12 cellular contexts compared by ENCODE assay signal in the genomic region with DNA sequence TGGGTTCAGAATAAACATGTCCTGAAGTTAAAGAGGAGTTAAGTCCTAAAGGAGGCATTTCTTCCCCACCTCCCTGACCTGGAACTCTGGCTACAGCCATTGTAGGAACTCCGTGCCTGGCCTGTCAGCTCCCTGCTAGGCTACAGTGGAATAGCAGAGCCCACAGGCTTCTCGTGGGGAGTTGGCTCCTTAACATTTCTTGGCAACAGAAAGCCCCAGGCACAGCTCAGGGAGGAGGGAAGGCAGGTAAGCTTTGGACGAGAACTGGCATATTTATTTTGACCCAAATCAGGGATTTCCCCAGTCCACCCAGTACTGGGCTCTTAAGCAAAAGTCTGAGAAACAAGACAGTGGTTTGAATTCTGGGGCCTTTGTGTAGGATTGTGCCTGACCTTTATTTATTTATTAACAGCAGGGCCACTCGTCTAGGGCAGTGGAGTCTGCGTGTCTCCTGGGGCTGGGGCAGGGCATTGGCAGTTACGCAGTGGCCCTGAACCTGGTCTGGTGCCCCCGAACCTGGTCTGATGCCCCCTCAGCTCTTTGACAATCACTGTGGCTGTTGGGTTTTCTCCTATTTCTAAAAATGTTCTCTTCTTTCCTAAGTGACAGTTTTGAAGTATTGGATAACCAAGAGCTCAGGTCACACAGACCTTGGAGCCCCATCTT. TPM values are rescaled to one million over a fixed set of nuclear protein-coding genes. Genes with fewer than 3 reads are reported as not detected.
DNase-seq lines count a peak whose midpoint lies in the region; ATAC-seq and TF ChIP-seq lines count a peak whose summit lies in the region.
"Had no signal": no experiment of that assay in that cellular context is flagged by ENCODE, and none has a peak within 500 bp of the region (broad histone marks: within the 10 kb centered on the region; RNA-seq: fewer than 3 reads in every experiment).

No MANE protein-coding gene starts in this region.

- ATAC-seq in HG03342 (IDR thresholded peaks at IDR 0.05; ENCODE audit: unreplicated experiment) = no peak

- 66 to 68% methylated on average over 7 of the region's 7 CpGs for WGBS in thyroid gland, 2 donors

- intact Hi-C loops in activated CD4-positive, alpha-beta memory T cell treated with anti-CD3 and anti-CD28 coated beads for 36 hours (cut with micrococcal nuclease) = no loop called here
- intact Hi-C loops in thyroid gland (cut with DNase I) = no loop called here

- POLR2A ChIA-PET in activated CD4-positive, alpha-beta T cell treated with anti-CD3 and anti-CD28 coated beads, Interleukin-2, amount 10 ng/mL, durations not matched to agents 7 days and 5 days (lab: Charles Lee) = no interaction called here
- POLR2A ChIA-PET in activated CD4-positive, alpha-beta memory T cell treated with anti-CD3 and anti-CD28 coated beads for 36 hours (lab: Charles Lee) = interaction anchor here (1.3 kb wide), 1 partner anchor 15 kb away, joined by 3 read pairs; no protein-coding TSS in a partner anchor

- H3K27ac ChIP-seq in thyroid gland = peak overlapping the region; percentile 8 to 79 (median 73)
- H3K27ac ChIP-seq: brain microvascular endothelial cell had no signal

- peak overlapping the region; percentile 91 for H3K27ac Mint-ChIP-seq in activated CD4-positive, alpha-beta T cell treated with anti-CD3 and anti-CD28 coated beads, Interleukin-2, amount 10 ng/mL, durations not matched to agents 7 days and 5 days
- H3K27ac Mint-ChIP-seq in activated CD4-positive, alpha-beta memory T cell treated with anti-CD3 and anti-CD28 coated beads for 36 hours = peak overlapping the region; percentile 87
- peak overlapping the region; percentile 87 to 96 (median 92) for H3K27ac Mint-ChIP-seq in immature natural killer cell

- no peak overlapping the region for H3K4me3 ChIP-seq in thyroid gland (replicated peaks in 1 of 3)
- H3K4me3 ChIP-seq: HAP-1 had no signal

- H3K9me3 ChIP-seq in thyroid gland = no peaks in the 10 kb centered on the region
- H3K9me3 ChIP-seq: HAP-1 had no signal

- peaks cover 78% of the 10 kb centered on the region for H3K36me3 Mint-ChIP-seq in activated CD4-positive, alpha-beta T cell treated with anti-CD3 and anti-CD28 coated beads, Interleukin-2, amount 10 ng/mL, durations not matched to agents 7 days and 5 days (ENCODE audit: low read depth)
- H3K36me3 Mint-ChIP-seq in activated CD4-positive, alpha-beta memory T cell treated with anti-CD3 and anti-CD28 coated beads for 36 hours = peaks cover 77% of the 10 kb centered on the region
- peaks cover 3 to 19% (median 11%) of the 10 kb centered on the region in 3 donors for H3K36me3 Mint-ChIP-seq in immature natural killer cell

- H3K27me3 Mint-ChIP-seq in activated CD4-positive, alpha-beta T cell treated with anti-CD3 and anti-CD28 coated beads, Interleukin-2, amount 10 ng/mL, durations not matched to agents 7 days and 5 days = no peaks in the 10 kb centered on the region
- H3K27me3 Mint-ChIP-seq in activated CD4-positive, alpha-beta memory T cell treated with anti-CD3 and anti-CD28 coated beads for 36 hours = no peaks in the 10 kb centered on the region
- H3K27me3 Mint-ChIP-seq in immature natural killer cell (ENCODE audit: low read depth in 3 of 3) = peaks cover 0 to 3% (median 0%) of the 10 kb centered on the region in 3 donors

- no peaks in the 10 kb centered on the region for H3K9me3 Mint-ChIP-seq in activated CD4-positive, alpha-beta T cell treated with anti-CD3 and anti-CD28 coated beads, Interleukin-2, amount 10 ng/mL, durations not matched to agents 7 days and 5 days
- no peaks in the 10 kb centered on the region for H3K9me3 Mint-ChIP-seq in activated CD4-positive, alpha-beta memory T cell treated with anti-CD3 and anti-CD28 coated beads for 36 hours
- H3K9me3 Mint-ChIP-seq in immature natural killer cell = no peaks in the 10 kb centered on the region

- CTCF ChIA-PET in activated CD4-positive, alpha-beta T cell treated with anti-CD3 and anti-CD28 coated beads, Interleukin-2, amount 10 ng/mL, durations not matched to agents 7 days and 5 days (lab: Charles Lee) = interaction anchor here (1.4 kb wide), 1 partner anchor 23 kb away, joined by 3 read pairs; no protein-coding TSS in a partner anchor
- CTCF ChIA-PET in activated CD4-positive, alpha-beta memory T cell treated with anti-CD3 and anti-CD28 coated beads for 36 hours (lab: Charles Lee) = interaction anchor here (1.3 to 1.5 kb wide), 2 partner anchors 73 to 274 kb away, joined by 3 to 4 read pairs; no protein-coding TSS in a partner anchor

- peaks cover 22 to 28% of the 10 kb centered on the region in 2 donors for H3K36me3 ChIP-seq in thyroid gland

- no peak for TF ChIP-seq CTCF in thyroid gland (IDR thresholded peaks at IDR 0.05)

- no peak for DNase-seq in activated CD4-positive, alpha-beta T cell treated with anti-CD3 and anti-CD28 coated beads, Interleukin-2, amount 10 ng/mL, durations not matched to agents 7 days and 5 days
- DNase-seq in activated CD4-positive, alpha-beta T cell treated with anti-CD3 and anti-CD28 coated beads for 1 hour = no peak
- DNase-seq in activated CD4-positive, alpha-beta memory T cell treated with anti-CD3 and anti-CD28 coated beads for 36 hours = no peak
- DNase-seq in immature natural killer cell = no peak
- DNase-seq in thyroid gland = peak; percentile 53 to 60
- no peak for DNase-seq in GM19238 (ENCODE audit: insufficient read length, low spot score)
- DNase-seq in DMS 273 treated with DMSO at 0.1 percent for 48 hours (lab: John Stamatoyannopoulos, UW) = no peak
- DNase-seq: activated CD4-positive, alpha-beta T cell treated with anti-CD3 and anti-CD28 coated beads, Interleukin-2, amount 50 U/mL, for 4 hours; brain microvascular endothelial cell; stimulated activated CD4-positive, alpha-beta T cell treated with anti-CD3 and anti-CD28 coated beads, Interleukin-4, amount 100 ng/mL, for 4 hours had no signal

- no peak for TF ChIP-seq POLR2A in thyroid gland (IDR thresholded peaks at IDR 0.05)

- peaks cover 90% of the 10 kb centered on the region for H3K4me1 Mint-ChIP-seq in activated CD4-positive, alpha-beta T cell treated with anti-CD3 and anti-CD28 coated beads, Interleukin-2, amount 10 ng/mL, durations not matched to agents 7 days and 5 days
- H3K4me1 Mint-ChIP-seq in activated CD4-positive, alpha-beta memory T cell treated with anti-CD3 and anti-CD28 coated beads for 36 hours (ENCODE audit: low read depth) = peaks cover 92% of the 10 kb centered on the region
- H3K4me1 Mint-ChIP-seq in immature natural killer cell = peaks cover 71 to 76% of the 10 kb centered on the region in 2 donors

- H3K4me3 Mint-ChIP-seq in activated CD4-positive, alpha-beta T cell treated with anti-CD3 and anti-CD28 coated beads, Interleukin-2, amount 10 ng/mL, durations not matched to agents 7 days and 5 days = no peak overlapping the region
- H3K4me3 Mint-ChIP-seq in activated CD4-positive, alpha-beta memory T cell treated with anti-CD3 and anti-CD28 coated beads for 36 hours = no peak overlapping the region
- H3K4me3 Mint-ChIP-seq in immature natural killer cell = peak overlapping the region in 4 of 5 donors; percentile 24 to 58 (median 36)

- H3K4me1 ChIP-seq in thyroid gland = peaks cover 23 to 24% of the 10 kb centered on the region in 2 donors
- H3K4me1 ChIP-seq: HAP-1 had no signal

- H3K27me3 ChIP-seq in thyroid gland = no peaks in the 10 kb centered on the region
- H3K27me3 ChIP-seq: brain microvascular endothelial cell had no signal

RNA-seq across cellular contexts. Expression of a gene that starts 7.9 kb away (rescaled TPM):
- total RNA-seq in activated CD4-positive, alpha-beta T cell treated with anti-CD3 and anti-CD28 coated beads, Interleukin-2, amount 10 ng/mL, durations not matched to agents 7 days and 5 days = 100 to 1,000 TPM; 206 to 236 TPM
- total RNA-seq in activated CD4-positive, alpha-beta memory T cell treated with anti-CD3 and anti-CD28 coated beads for 36 hours = 10 to 100 TPM; 68.2 to 74.5 TPM
- polyA plus RNA-seq in immature natural killer cell = 100 to 1,000 TPM; 286 to 365 (median 342) TPM
- total RNA-seq in thyroid gland = 10 to 100 TPM; 14.3 to 47.8 (median 35.1) TPM

RNA-seq across cellular contexts. Expression of a gene that starts 9.8 kb away (rescaled TPM):
- 10 to 100 TPM; 45.7 to 52.5 TPM for total RNA-seq in activated CD4-positive, alpha-beta T cell treated with anti-CD3 and anti-CD28 coated beads, Interleukin-2, amount 10 ng/mL, durations not matched to agents 7 days and 5 days
- 10 to 100 TPM; 55.5 to 55.7 TPM for total RNA-seq in activated CD4-positive, alpha-beta memory T cell treated with anti-CD3 and anti-CD28 coated beads for 36 hours
- polyA plus RNA-seq in immature natural killer cell = 10 to 100 TPM; 11.6 to 17.8 (median 12.1) TPM
- 10 to 100 TPM; 21.6 to 32.8 (median 27.3) TPM for total RNA-seq in thyroid gland

Comparison
In these comparisons a context has a peak if more than half of its experiments do, and no peak if none do; other contexts are left out.
1. DNase-seq: peak in thyroid gland (2 of 2); none in activated CD4-positive, alpha-beta T cell treated with anti-CD3 and anti-CD28 coated beads, Interleukin-2, amount 10 ng/mL, durations not matched to agents 7 days and 5 days (single experiment), activated CD4-positive, alpha-beta T cell treated with anti-CD3 and anti-CD28 coated beads for 1 hour (single experiment), activated CD4-positive, alpha-beta memory T cell treated with anti-CD3 and anti-CD28 coated beads for 36 hours (single experiment), immature natural killer cell (0 of 3), GM19238 (single experiment) and DMS 273 treated with DMSO at 0.1 percent for 48 hours (single experiment).
2. H3K4me3 Mint-ChIP-seq: peak in immature natural killer cell (4 of 5); none in activated CD4-positive, alpha-beta T cell treated with anti-CD3 and anti-CD28 coated beads, Interleukin-2, amount 10 ng/mL, durations not matched to agents 7 days and 5 days (single experiment) and activated CD4-positive, alpha-beta memory T cell treated with anti-CD3 and anti-CD28 coated beads for 36 hours (single experiment).
3. Peak in every context shown above with its lines, with median percentiles within 50 percentile points of each other: H3K27ac Mint-ChIP-seq.